10 cellular contexts compared by ENCODE assay signal in the genomic region with DNA sequence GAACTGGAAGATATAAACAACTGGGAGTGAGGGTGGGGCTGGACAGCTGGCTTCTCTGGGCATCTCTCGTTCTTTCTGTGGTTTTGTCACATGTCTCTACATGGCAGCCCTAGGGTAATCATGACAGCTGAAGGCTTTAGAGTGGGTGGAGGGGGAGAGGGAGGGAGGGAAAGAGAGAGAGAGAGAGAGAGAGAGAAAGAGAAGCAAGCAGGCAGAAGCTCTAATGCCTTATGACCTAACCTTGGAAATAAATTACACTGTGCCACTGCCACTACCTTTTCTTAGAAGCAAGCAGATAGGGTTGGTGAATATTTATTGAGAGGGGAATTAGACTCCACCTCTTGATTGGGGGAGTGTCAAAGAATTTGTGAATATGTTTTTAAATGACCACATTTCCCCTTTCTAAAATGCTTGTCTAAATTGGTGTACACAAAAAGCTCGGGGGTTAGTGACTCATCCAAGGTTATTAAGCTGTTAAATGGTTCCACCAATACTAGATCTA. TPM values are rescaled to one million over a fixed set of nuclear protein-coding genes. Genes with fewer than 3 reads are reported as not detected.
DNase-seq lines count a peak whose midpoint lies in the region; ATAC-seq, FAIRE-seq and TF ChIP-seq lines count a peak whose summit lies in the region.
"Had no signal": no experiment of that assay in that cellular context is flagged by ENCODE, and none has a peak within 500 bp of the region (broad histone marks: within the 10 kb centered on the region; RNA-seq: fewer than 3 reads in every experiment).

No MANE protein-coding gene starts in this region.

- FAIRE-seq in keratinocyte (lab: Jason Lieb, UNC): no peak

- H3K9me3 ChIP-seq in DND-41 (ENCODE audit: insufficient read depth, low read length, severe bottlenecking) (no peaks in the 10 kb centered on the region), keratinocyte (ENCODE audit: control insufficient read depth, low read depth, low read length) (no peaks in the 10 kb centered on the region)

- H3K9ac ChIP-seq in DND-41 (ENCODE audit: low read depth, low read length) (no peak overlapping the region), keratinocyte (ENCODE audit: control insufficient read depth, extremely low read depth, insufficient read depth, low read length) (no peak overlapping the region)

- no peak for DNase-seq in DND-41
- peak; percentile 19 for DNase-seq in RKO (ENCODE audit: low spot score)
- DNase-seq in keratinocyte (ENCODE audit: low read depth, low spot score): peak; percentile 4
- DNase-seq in GM19240 (ENCODE audit: insufficient read length, low spot score): no peak
- DNase-seq in iPS-NIHi7 (ENCODE audit: extremely low spot score): no peak
- DNase-seq in anterior cingulate cortex (lab: John Stamatoyannopoulos, UW): no peak
- DNase-seq: activated gamma-delta T cell, NCI-H774 had no signal

- ATAC-seq in DND-41 (ENCODE audit: insufficient read depth, low read depth): 0 out of 3 replicates have a peak, but pooled peaks have one; percentile 31
- peak; percentile 28 for ATAC-seq in HG02588 (IDR thresholded peaks at IDR 0.05; ENCODE audit: unreplicated experiment)
- no peak for ATAC-seq in GM21528 (IDR thresholded peaks at IDR 0.05; ENCODE audit: low FRiP score, unreplicated experiment)

- H3K9me1 ChIP-seq in keratinocyte (ENCODE audit: control insufficient read depth, extremely low read depth, insufficient read depth, low read length): no peaks in the 10 kb centered on the region

- H3K4me1 ChIP-seq in DND-41 (ENCODE audit: insufficient read depth, low read length) (no peaks in the 10 kb centered on the region), keratinocyte (ENCODE audit: control insufficient read depth, extremely low read depth, insufficient read depth, low read length) (peaks cover 7% of the 10 kb centered on the region)

- H3K36me3 ChIP-seq in DND-41 (ENCODE audit: insufficient read depth, low read length): no peaks in the 10 kb centered on the region
- no peaks in the 10 kb centered on the region for H3K36me3 ChIP-seq in keratinocyte (ENCODE audit: control insufficient read depth in 2 of 2, extremely low read depth in 1 of 2, insufficient read depth in 2 of 2, low read length in 2 of 2)

- dilution Hi-C loops in keratinocyte (cut with MboI; ENCODE audit: extremely low pct_ligation_motif_present, low sequenced_read_pairs): no loop called here

- H2AFZ ChIP-seq in DND-41 (ENCODE audit: low read depth, low read length) (no peak overlapping the region), keratinocyte (ENCODE audit: control insufficient read depth, low read length) (no peak overlapping the region)

- TF ChIP-seq CTCF in DND-41 (IDR thresholded peaks at IDR 0.05; ENCODE audit: borderline replicate concordance, extremely low read depth, low read length, poor library complexity, severe bottlenecking) (no peak), keratinocyte (optimal IDR thresholded peaks at IDR 0.05 in 1 of 3, IDR thresholded peaks at IDR 0.05 in 1 of 3, conservative IDR thresholded peaks at IDR 0.05 in 1 of 3; ENCODE audit: extremely low read depth in 1 of 3, insufficient read depth in 2 of 3, low read length in 3 of 3) (no peak)

- H4K20me1 ChIP-seq in DND-41 (ENCODE audit: insufficient read depth, low read length) (no peaks in the 10 kb centered on the region), keratinocyte (ENCODE audit: control insufficient read depth, extremely low read depth, insufficient read depth, low read length) (no peaks in the 10 kb centered on the region)

- H3K4me3 ChIP-seq in DND-41 (ENCODE audit: low read depth in 1 of 2, low read length in 2 of 2) (no peak overlapping the region), keratinocyte (ENCODE audit: control insufficient read depth in 2 of 3, extremely low read depth in 1 of 3, insufficient read depth in 2 of 3, low read depth in 1 of 3, low read length in 3 of 3) (no peak overlapping the region)

- H3K79me2 ChIP-seq in DND-41 (ENCODE audit: insufficient read depth, low read length) (no peaks in the 10 kb centered on the region), keratinocyte (ENCODE audit: control insufficient read depth, insufficient read depth, low read length) (no peaks in the 10 kb centered on the region)

- H3K27me3 ChIP-seq in DND-41 (ENCODE audit: insufficient read depth, low read length, poor library complexity): no peaks in the 10 kb centered on the region
- H3K27me3 ChIP-seq in keratinocyte (ENCODE audit: control insufficient read depth, extremely low read depth, insufficient read depth, low read length): peaks cover 24% of the 10 kb centered on the region

- H3K4me2 ChIP-seq in DND-41 (ENCODE audit: insufficient read depth, low read length) (no peak overlapping the region), keratinocyte (ENCODE audit: control insufficient read depth, extremely low read depth, insufficient read depth, low read depth, low read length) (no peak overlapping the region)

- H3K27ac ChIP-seq in DND-41 (ENCODE audit: low read length) (no peak overlapping the region), keratinocyte (ENCODE audit: control insufficient read depth, insufficient read depth, low read length) (no peak overlapping the region)

RNA-seq across cellular contexts. Expression of a gene that starts 2.6 kb away (rescaled TPM):
- 2.0 to 6.4 TPM (median 2.8 TPM) in 3 replicates for polyA plus RNA-seq in keratinocyte
- polyA plus RNA-seq in keratinocyte (2011; ENCODE audit: low read depth): 6.5 TPM
- 3.1 and 4.4 TPM in 2 replicates for polyA plus RNA-seq in keratinocyte (2011; cell fraction: cytosol; rRNA removed)
- polyA plus RNA-seq in keratinocyte (2011; cell fraction: nucleus; rRNA removed): 9.7 and 10.8 TPM in 2 replicates
- polyA plus RNA-seq in keratinocyte (2012; ENCODE audit: low replicate concordance): 1.6 and 7.0 TPM in 2 replicates
- 1.8 to 14.7 TPM (median 8.6 TPM) in 3 replicates for polyA minus RNA-seq in keratinocyte
- polyA minus RNA-seq in keratinocyte (2011; cell fraction: cytosol; rRNA and poly(A)+ RNA removed): 5.2 TPM
- polyA minus RNA-seq in keratinocyte (2011; cell fraction: nucleus; rRNA and poly(A)+ RNA removed): 8.5 and 15.4 TPM in 2 replicates

Comparison
In these comparisons a context has a peak if more than half of its experiments do, and no peak if none do; other contexts are left out.
1. DNase-seq: peak in RKO (single experiment) and keratinocyte (single experiment); none in DND-41 (single experiment), GM19240 (single experiment), iPS-NIHi7 (single experiment) and anterior cingulate cortex (0 of 58).